ENCODE assay signal across 8 cellular contexts in genomic region chr1:44405041-44405803, GRCh38. TPM values are rescaled to one million over a fixed set of nuclear protein-coding genes. Genes with fewer than 3 reads are reported as not detected.
DNase-seq lines count a peak whose midpoint lies in the region; ATAC-seq and TF ChIP-seq lines count a peak whose summit lies in the region.

TSS of gene RNF220 (plus strand) at chr1:44405255.

- intact Hi-C loops in A673 (cut with micrococcal nuclease; ENCODE audit: unreplicated experiment) (no loop called here), thyroid gland (cut with DNase I) (no loop called here)
- intact Hi-C loops in activated T-helper 1 cell treated with anti-CD3 and anti-CD28 coated beads, Interleukin-12 subunit alpha, Interleukin-12 subunit beta, Interleukin-2, Interleukin-4 antibody, amounts not matched to agents 30 ng/mL and 10 ng/mL and 1 ng/mL, durations not matched to agents 14 hours and 24 hours and 36 hours (cut with micrococcal nuclease), result loop anchor here (2.0 kb wide), 1 partner anchor 16 kb away; no protein-coding TSS in a partner anchor

- DNase-seq in A673 (ENCODE audit: low spot score) (peak; percentile 90), H4 (ENCODE audit: low spot score) (peak; percentile 84), NCI-H774 (lab: John Stamatoyannopoulos, UW) (peak; percentile 69), fibroblast of villous mesenchyme (ENCODE audit: low read depth) (peak; percentile 50), naive B cell (no peak), thyroid gland (peak; percentile 38 to 55), GM19238 (ENCODE audit: insufficient read length, low spot score) (no peak)
- DNase-seq in activated T-helper 1 cell treated with anti-CD3 and anti-CD28 coated beads, Interleukin-12 subunit alpha, Interleukin-12 subunit beta, Interleukin-2, Interleukin-4 antibody, amounts not matched to agents 30 ng/mL and 10 ng/mL and 1 ng/mL, durations not matched to agents 14 hours and 24 hours and 36 hours (ENCODE audit: low spot score), result peak; percentile 8

- H3K27me3 ChIP-seq in A673 (replicated peaks; ENCODE audit: insufficient read depth, low read depth, low read length, poor library complexity), result peaks cover 41% of the 10 kb centered on the region
- peaks cover 47% of the 10 kb centered on the region for H3K27me3 ChIP-seq in thyroid gland

- H3K4me3 ChIP-seq in A673 (ENCODE audit: low read depth, low read length, poor library complexity, severe bottlenecking) (peak within 1 kb of the TSS; percentile 58), fibroblast of villous mesenchyme (ENCODE audit: low read depth, low read length) (peak within 1 kb of the TSS; percentile 42), thyroid gland (replicated peaks in 1 of 3) (peak within 1 kb of the TSS in 1 of 3 donors; percentile 30)

- peaks cover 10% of the 10 kb centered on the region for H3K4me1 ChIP-seq in A673 (ENCODE audit: insufficient read depth, low read length, poor library complexity, severe bottlenecking)
- H3K4me1 ChIP-seq in thyroid gland, result peaks cover 29 to 39% of the 10 kb centered on the region in 2 donors

- CTCF ChIA-PET in A673 (lab: Charles Lee), result interaction anchor here (0.7 kb wide), 1 partner anchor 178 kb away, joined by 3 read pairs; no protein-coding TSS in a partner anchor

- peak within 1 kb of the TSS; percentile 86 for H3K4me3 Mint-ChIP-seq in activated T-helper 1 cell treated with anti-CD3 and anti-CD28 coated beads, Interleukin-12 subunit alpha, Interleukin-12 subunit beta, Interleukin-2, Interleukin-4 antibody, amounts not matched to agents 30 ng/mL and 10 ng/mL and 1 ng/mL, durations not matched to agents 14 hours and 24 hours and 36 hours
- H3K4me3 Mint-ChIP-seq in naive B cell, result peak within 1 kb of the TSS; percentile 87 to 98 (median 94)

- peak within 1 kb of the TSS; percentile 40 for H3K27ac Mint-ChIP-seq in activated T-helper 1 cell treated with anti-CD3 and anti-CD28 coated beads, Interleukin-12 subunit alpha, Interleukin-12 subunit beta, Interleukin-2, Interleukin-4 antibody, amounts not matched to agents 30 ng/mL and 10 ng/mL and 1 ng/mL, durations not matched to agents 14 hours and 24 hours and 36 hours
- peak within 1 kb of the TSS in 3 of 6 donors; percentile 28 to 57 (median 38) for H3K27ac Mint-ChIP-seq in naive B cell

- peak; percentile 46 to 53 for ATAC-seq in naive B cell (ENCODE audit: low read depth in 2 of 2)

- H3K27ac ChIP-seq in A673 (ENCODE audit: low read depth, low read length, poor library complexity, severe bottlenecking) (peak within 1 kb of the TSS; percentile 56), thyroid gland (peak within 1 kb of the TSS in 1 of 3 donors; percentile 19)

- peaks cover 21% of the 10 kb centered on the region for H3K4me1 Mint-ChIP-seq in activated T-helper 1 cell treated with anti-CD3 and anti-CD28 coated beads, Interleukin-12 subunit alpha, Interleukin-12 subunit beta, Interleukin-2, Interleukin-4 antibody, amounts not matched to agents 30 ng/mL and 10 ng/mL and 1 ng/mL, durations not matched to agents 14 hours and 24 hours and 36 hours (ENCODE audit: low read depth)
- peaks cover 30 to 44% (median 37%) of the 10 kb centered on the region in 3 donors for H3K4me1 Mint-ChIP-seq in naive B cell

- TF ChIP-seq CTCF in A673 (conservative IDR thresholded peaks at IDR 0.05; ENCODE audit: low read depth, low read length) (no peak), fibroblast of villous mesenchyme (IDR thresholded peaks at IDR 0.05; ENCODE audit: insufficient read depth, low read depth, low read length) (no peak), thyroid gland (IDR thresholded peaks at IDR 0.05) (no peak)

- TF ChIP-seq POLR2A in thyroid gland (IDR thresholded peaks at IDR 0.05), result no peak

- POLR2A ChIA-PET in A673 (lab: Charles Lee; ENCODE audit: low non-redundant PET), result no interaction called here

- H3K36me3 ChIP-seq in A673 (ENCODE audit: insufficient read depth, low read length, poor library complexity, severe bottlenecking), result no peaks in the 10 kb centered on the region
- H3K36me3 ChIP-seq in thyroid gland, result no peaks in the 10 kb centered on the region

- WGBS in thyroid gland, 2 donors, result 2 to 3% methylated on average over 44 to 51 of the region's 54 CpGs

- H3K27me3 Mint-ChIP-seq in activated T-helper 1 cell treated with anti-CD3 and anti-CD28 coated beads, Interleukin-12 subunit alpha, Interleukin-12 subunit beta, Interleukin-2, Interleukin-4 antibody, amounts not matched to agents 30 ng/mL and 10 ng/mL and 1 ng/mL, durations not matched to agents 14 hours and 24 hours and 36 hours (ENCODE audit: insufficient read depth), result peaks cover 48% of the 10 kb centered on the region
- H3K27me3 Mint-ChIP-seq in naive B cell, result peaks cover 45 to 61% (median 57%) of the 10 kb centered on the region in 3 donors

- BruUV-seq in A673 (replicated peaks; lab: Mats Ljungman, UMichigan), result no TSS peak

- no peaks in the 10 kb centered on the region for H3K36me3 Mint-ChIP-seq in activated T-helper 1 cell treated with anti-CD3 and anti-CD28 coated beads, Interleukin-12 subunit alpha, Interleukin-12 subunit beta, Interleukin-2, Interleukin-4 antibody, amounts not matched to agents 30 ng/mL and 10 ng/mL and 1 ng/mL, durations not matched to agents 14 hours and 24 hours and 36 hours (ENCODE audit: low read depth)
- no peaks in the 10 kb centered on the region for H3K36me3 Mint-ChIP-seq in naive B cell

- H3K9me3 Mint-ChIP-seq in activated T-helper 1 cell treated with anti-CD3 and anti-CD28 coated beads, Interleukin-12 subunit alpha, Interleukin-12 subunit beta, Interleukin-2, Interleukin-4 antibody, amounts not matched to agents 30 ng/mL and 10 ng/mL and 1 ng/mL, durations not matched to agents 14 hours and 24 hours and 36 hours, result no peaks in the 10 kb centered on the region
- H3K9me3 Mint-ChIP-seq in naive B cell, result no peaks in the 10 kb centered on the region

- no peaks in the 10 kb centered on the region for H3K9me3 ChIP-seq in A673 (ENCODE audit: low read depth, low read length, poor library complexity, severe bottlenecking)
- no peaks in the 10 kb centered on the region for H3K9me3 ChIP-seq in thyroid gland

RNA-seq across cellular contexts. Expression of gene RNF220, which starts in this region (rescaled TPM):
- total RNA-seq in A673 (2021), result 80.6 and 86.0 TPM in 2 replicates
- 65.1 and 79.6 TPM in 2 replicates for total RNA-seq in H4 (2014; rRNA removed; shearing (Covaris generic))
- 103 and 107 TPM in 2 replicates for total RNA-seq in activated T-helper 1 cell treated with anti-CD3 and anti-CD28 coated beads, Interleukin-12 subunit alpha, Interleukin-12 subunit beta, Interleukin-2, Interleukin-4 antibody, amounts not matched to agents 30 ng/mL and 10 ng/mL and 1 ng/mL, durations not matched to agents 14 hours and 24 hours and 36 hours
- 47.5 and 54.8 TPM in 2 replicates for total RNA-seq in fibroblast of villous mesenchyme
- 100 to 1,000 TPM in 1 of 6 donors, 10 to 100 TPM in 5; 75.3 to 117 (median 82.4) TPM for polyA plus RNA-seq in naive B cell (ENCODE audit: low read depth in 6 of 6)
- total RNA-seq in thyroid gland, result 100 to 1,000 TPM in 2 of 4 donors, 10 to 100 TPM in 2; 88.7 to 117 (median 102) TPM

Comparison
In these comparisons a context has a peak if more than half of its experiments do, and no peak if none do; other contexts are left out.
1. DNase-seq: peak in A673 (single experiment), H4 (single experiment), NCI-H774 (single experiment), activated T-helper 1 cell treated with anti-CD3 and anti-CD28 coated beads, Interleukin-12 subunit alpha, Interleukin-12 subunit beta, Interleukin-2, Interleukin-4 antibody, amounts not matched to agents 30 ng/mL and 10 ng/mL and 1 ng/mL, durations not matched to agents 14 hours and 24 hours and 36 hours (single experiment), fibroblast of villous mesenchyme (single experiment) and thyroid gland (2 of 2); none in naive B cell (single experiment) and GM19238 (single experiment).